In genomic region chr2:42098571-42099430, GRCh38 we compare ENCODE assay signal across 9 cellular contexts. TPM values are rescaled to one million over a fixed set of nuclear protein-coding genes. Genes with fewer than 3 reads are reported as not detected.
DNase-seq lines count a peak whose midpoint lies in the region; ATAC-seq and TF ChIP-seq lines count a peak whose summit lies in the region.
"Had no signal": no experiment of that assay in that cellular context is flagged by ENCODE, and none has a peak within 500 bp of the region (broad histone marks: within the 10 kb centered on the region; RNA-seq: fewer than 3 reads in every experiment).

No MANE protein-coding gene starts in this region.

- intact Hi-C loops in activated naive CD4-positive, alpha-beta T cell treated with anti-CD3 and anti-CD28 coated beads for 36 hours (cut with micrococcal nuclease): no loop called here
- intact Hi-C loops in ascending aorta (cut with DNase I): loop anchor here (1.0 kb wide), 1 partner anchor 70 kb away; the partner anchor contains the start of gene EML4

- DNase-seq in activated naive CD4-positive, alpha-beta T cell treated with anti-CD3 and anti-CD28 coated beads for 36 hours: no peak
- DNase-seq in activated naive CD4-positive, alpha-beta T cell treated with Interleukin-2 at 50 U/mL for 16 hours: no peak
- DNase-seq in ascending aorta (ENCODE audit: low spot score in 2 of 2): peak in 1 of 2 donors; percentile 81
- no peak for DNase-seq in mesothelial cell of epicardium (ENCODE audit: low spot score in 2 of 2, unreplicated experiment in 2 of 2)
- no peak for DNase-seq in type B pancreatic cell (ENCODE audit: extremely low spot score, unreplicated experiment)
- no peak for DNase-seq in erythroblast (lab: John Stamatoyannopoulos, UW)
- DNase-seq in NCI-H1436 (lab: John Stamatoyannopoulos, UW): no peak

- H3K36me3 ChIP-seq in ascending aorta: no peaks in the 10 kb centered on the region

- H3K9me3 Mint-ChIP-seq in activated naive CD4-positive, alpha-beta T cell treated with anti-CD3 and anti-CD28 coated beads for 36 hours: peaks cover 12% of the 10 kb centered on the region
- H3K9me3 Mint-ChIP-seq in mesothelial cell of epicardium: peaks cover 5% of the 10 kb centered on the region
- H3K9me3 Mint-ChIP-seq in type B pancreatic cell: peaks cover 14% of the 10 kb centered on the region

- TF ChIP-seq POLR2A in erythroblast (IDR thresholded peaks at IDR 0.05; ENCODE audit: low read length): no peak

- H3K27ac Mint-ChIP-seq in activated naive CD4-positive, alpha-beta T cell treated with anti-CD3 and anti-CD28 coated beads for 36 hours: peak overlapping the region; percentile 26
- H3K27ac Mint-ChIP-seq in mesothelial cell of epicardium (peak overlapping the region; percentile 71), type B pancreatic cell (peak overlapping the region; percentile 31)

- peaks cover 0 to 37% of the 10 kb centered on the region in 2 donors for H3K4me1 ChIP-seq in ascending aorta

- H3K36me3 Mint-ChIP-seq in activated naive CD4-positive, alpha-beta T cell treated with anti-CD3 and anti-CD28 coated beads for 36 hours (ENCODE audit: low read depth): peaks cover 2% of the 10 kb centered on the region
- no peaks in the 10 kb centered on the region for H3K36me3 Mint-ChIP-seq in mesothelial cell of epicardium
- H3K36me3 Mint-ChIP-seq in type B pancreatic cell: no peaks in the 10 kb centered on the region

- no peak for ATAC-seq in HG02763 (IDR thresholded peaks at IDR 0.05; ENCODE audit: unreplicated experiment)

- no peaks in the 10 kb centered on the region for H3K27me3 Mint-ChIP-seq in activated naive CD4-positive, alpha-beta T cell treated with anti-CD3 and anti-CD28 coated beads for 36 hours (ENCODE audit: low read depth)
- H3K27me3 Mint-ChIP-seq in mesothelial cell of epicardium (ENCODE audit: low read depth) (peaks cover under 1% of the 10 kb centered on the region), type B pancreatic cell (no peaks in the 10 kb centered on the region)

- H3K4me3 Mint-ChIP-seq in activated naive CD4-positive, alpha-beta T cell treated with anti-CD3 and anti-CD28 coated beads for 36 hours: no peak overlapping the region
- H3K4me3 Mint-ChIP-seq in mesothelial cell of epicardium: no peak overlapping the region
- H3K4me3 Mint-ChIP-seq in type B pancreatic cell: no peak overlapping the region
- H3K4me3 Mint-ChIP-seq: neural crest cell had no signal

- CTCF ChIA-PET in activated naive CD4-positive, alpha-beta T cell treated with anti-CD3 and anti-CD28 coated beads for 36 hours (lab: Charles Lee): interaction anchor here (0.7 to 5.6 kb wide), 6 partner anchors 9 to 273 kb away, joined by 3 to 75 read pairs (median 5); no protein-coding TSS in a partner anchor

- peaks cover 40% of the 10 kb centered on the region for H3K4me1 Mint-ChIP-seq in activated naive CD4-positive, alpha-beta T cell treated with anti-CD3 and anti-CD28 coated beads for 36 hours (ENCODE audit: low read depth)
- H3K4me1 Mint-ChIP-seq in mesothelial cell of epicardium: peaks cover 25% of the 10 kb centered on the region
- H3K4me1 Mint-ChIP-seq in type B pancreatic cell (ENCODE audit: unreplicated experiment): peaks cover 45% of the 10 kb centered on the region

- H3K27ac ChIP-seq in ascending aorta: peak overlapping the region; percentile 93 to 94

- H3K27me3 ChIP-seq in ascending aorta: no peaks in the 10 kb centered on the region

- TF ChIP-seq CTCF in ascending aorta (IDR thresholded peaks at IDR 0.05) (no peak), mesothelial cell of epicardium (IDR thresholded peaks at IDR 0.05; ENCODE audit: unreplicated experiment) (no peak), type B pancreatic cell (conservative IDR thresholded peaks at IDR 0.05) (no peak)

- no peaks in the 10 kb centered on the region for H3K9me3 ChIP-seq in ascending aorta

- H3K4me3 ChIP-seq in ascending aorta: no peak overlapping the region

RNA-seq across cellular contexts. Expression of gene PKDCC, which starts 51.0 kb away (rescaled TPM):
- not detected for total RNA-seq in activated naive CD4-positive, alpha-beta T cell treated with anti-CD3 and anti-CD28 coated beads for 36 hours
- total RNA-seq in ascending aorta (210 TPM), mesothelial cell of epicardium (112 to 131 TPM (median 123 TPM) in 3 replicates), type B pancreatic cell (ENCODE audit: low replicate concordance) (81.8 and 158 TPM in 2 replicates)

Comparison
In these comparisons a context has a peak if more than half of its experiments do, and no peak if none do; other contexts are left out.
1. RNA of gene PKDCC, which starts 51.0 kb away (total RNA-seq): 210 TPM in ascending aorta (single experiment), 81.8 to 158 TPM in type B pancreatic cell and 112 to 131 TPM in mesothelial cell of epicardium; not detected in activated naive CD4-positive, alpha-beta T cell treated with anti-CD3 and anti-CD28 coated beads for 36 hours; every median in the first group is over 10 times any median in the second.
2. Peak in every context shown above with its lines, with median percentiles within 50 percentile points of each other: H3K27ac Mint-ChIP-seq.